In the genomic region with DNA sequence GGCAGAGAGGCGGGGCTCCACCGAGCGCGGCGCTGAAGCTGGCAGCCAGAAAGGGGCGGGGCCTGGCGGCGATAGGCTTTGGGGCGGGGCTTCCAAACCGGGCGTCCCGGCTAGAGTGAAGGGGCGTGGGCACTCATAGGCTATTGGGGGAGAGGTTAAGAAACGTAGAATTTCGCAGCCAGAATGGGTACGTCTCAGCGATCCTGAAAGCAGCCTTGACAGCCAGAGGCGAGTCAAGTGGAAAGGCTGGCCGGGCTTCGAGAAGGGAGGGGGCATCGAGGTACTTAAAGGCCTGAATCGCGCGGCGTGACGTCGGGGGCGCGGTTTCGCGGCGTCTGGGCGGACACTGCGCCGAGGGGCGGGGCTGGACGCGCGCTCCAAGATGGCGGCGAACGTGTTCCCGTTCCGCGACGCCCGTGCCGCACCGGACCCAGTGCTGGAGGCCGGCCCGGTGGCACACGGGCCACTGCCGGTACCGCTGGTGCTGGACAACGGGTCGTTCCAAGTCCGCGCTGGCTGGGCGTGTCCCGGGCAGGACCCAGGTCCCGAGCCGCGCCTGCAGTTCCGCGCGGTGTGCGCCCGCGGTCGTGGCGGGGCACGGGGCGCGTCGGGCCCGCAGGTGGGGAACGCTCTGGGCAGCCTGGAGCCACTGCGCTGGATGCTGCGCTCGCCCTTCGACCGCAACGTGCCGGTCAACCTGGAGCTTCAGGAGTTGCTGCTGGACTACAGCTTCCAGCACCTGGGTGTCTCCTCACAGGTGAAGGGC, we compare ENCODE assay signal across 8 cellular contexts. TPM values are rescaled to one million over a fixed set of nuclear protein-coding genes. Genes with fewer than 3 reads are reported as not detected.
A peak's percentile ranks its signal among the peaks of the same experiment; 100 is the strongest.
DNase-seq lines count a peak whose midpoint lies in the region; ATAC-seq, FAIRE-seq and TF ChIP-seq lines count a peak whose summit lies in the region.

TSS of gene ACTR5 (plus strand) at position 364 of the 766 bp plus-strand sequence. CDS start at position 383, 19 bp downstream.

- peak within 1 kb of the TSS; percentile 84 for H3K4me2 ChIP-seq in fibroblast of lung (ENCODE audit: extremely low read depth, insufficient read depth, low read length)

- TF ChIP-seq CTCF in LNCaP clone FGC (IDR thresholded peaks at IDR 0.05; ENCODE audit: control insufficient read depth, extremely low read depth, insufficient read depth), result no peak
- no peak for TF ChIP-seq CTCF in fibroblast of lung (conservative IDR thresholded peaks at IDR 0.05 in 1 of 2, IDR thresholded peaks at IDR 0.05 in 1 of 2; ENCODE audit: low read depth in 1 of 2, low read length in 2 of 2)

- H4K20me1 ChIP-seq in fibroblast of lung (ENCODE audit: control insufficient read depth, extremely low read depth, insufficient read depth, low read length), result no peaks in the 10 kb centered on the region

- H3K4me3 ChIP-seq in LNCaP clone FGC (ENCODE audit: low read depth, low read length) (peak within 1 kb of the TSS; percentile 83), fibroblast of lung (replicated peaks in 1 of 4; ENCODE audit: control extremely low read depth in 1 of 4, insufficient read depth in 1 of 4, low read depth in 3 of 4, low read length in 4 of 4) (peak within 1 kb of the TSS; percentile 71 to 92 (median 83))

- FAIRE-seq in H54 (lab: Jason Lieb, UNC), result no peak

- TF ChIP-seq POLR2A in H54 (IDR thresholded peaks at IDR 0.05; ENCODE audit: low read depth, low read length), result peak; percentile 95

- peak within 1 kb of the TSS; percentile 92 to 100 (median 100) for H3K27ac Mint-ChIP-seq in naive thymus-derived CD8-positive, alpha-beta T cell
- H3K27ac Mint-ChIP-seq in stimulated activated memory B cell treated with anti-CD40 and anti-IgM and Interleukin-4, amounts not matched to agents 10 μg/mL and 1 μg/mL and 100 μg/mL, for 72 hours, result peak within 1 kb of the TSS; percentile 91

- POLR2A ChIA-PET in naive thymus-derived CD8-positive, alpha-beta T cell (lab: Charles Lee), result interaction anchor here (0.8 to 3.0 kb wide), 7 partner anchors 17 to 275 kb away, joined by 3 to 17 read pairs (median 3); partner anchors contain the start of genes PPP1R16B and RALGAPB

- H2AFZ ChIP-seq in fibroblast of lung (ENCODE audit: low read length), result peak within 1 kb of the TSS; percentile 98

- peaks cover 1% of the 10 kb centered on the region for H3K36me3 ChIP-seq in fibroblast of lung (ENCODE audit: control insufficient read depth, insufficient read depth, low read length)

- H3K79me2 ChIP-seq in fibroblast of lung (ENCODE audit: control insufficient read depth, insufficient read depth, low read length), result no peaks in the 10 kb centered on the region

- H3K27me3 Mint-ChIP-seq in naive thymus-derived CD8-positive, alpha-beta T cell, result peaks cover 0 to 9% (median 4%) of the 10 kb centered on the region in 5 donors
- peaks cover 5% of the 10 kb centered on the region for H3K27me3 Mint-ChIP-seq in stimulated activated memory B cell treated with anti-CD40 and anti-IgM and Interleukin-4, amounts not matched to agents 10 μg/mL and 1 μg/mL and 100 μg/mL, for 72 hours

- H3K4me1 Mint-ChIP-seq in naive thymus-derived CD8-positive, alpha-beta T cell, result peaks cover 14 to 34% (median 27%) of the 10 kb centered on the region in 4 donors
- peaks cover 28% of the 10 kb centered on the region for H3K4me1 Mint-ChIP-seq in stimulated activated memory B cell treated with anti-CD40 and anti-IgM and Interleukin-4, amounts not matched to agents 10 μg/mL and 1 μg/mL and 100 μg/mL, for 72 hours

- no peaks in the 10 kb centered on the region for H3K27me3 ChIP-seq in fibroblast of lung (ENCODE audit: control insufficient read depth, insufficient read depth, low read length)

- no peaks in the 10 kb centered on the region for H3K9me3 Mint-ChIP-seq in naive thymus-derived CD8-positive, alpha-beta T cell
- H3K9me3 Mint-ChIP-seq in stimulated activated memory B cell treated with anti-CD40 and anti-IgM and Interleukin-4, amounts not matched to agents 10 μg/mL and 1 μg/mL and 100 μg/mL, for 72 hours, result no peaks in the 10 kb centered on the region

- H3K27ac ChIP-seq in fibroblast of lung (ENCODE audit: insufficient read depth, low read length), result peak within 1 kb of the TSS; percentile 86

- peak within 1 kb of the TSS; percentile 88 to 99 (median 98) for H3K4me3 Mint-ChIP-seq in naive thymus-derived CD8-positive, alpha-beta T cell
- peak within 1 kb of the TSS; percentile 86 for H3K4me3 Mint-ChIP-seq in stimulated activated memory B cell treated with anti-CD40 and anti-IgM and Interleukin-4, amounts not matched to agents 10 μg/mL and 1 μg/mL and 100 μg/mL, for 72 hours

- peak; percentile 85 to 88 for ATAC-seq in naive thymus-derived CD8-positive, alpha-beta T cell
- ATAC-seq in stimulated activated memory B cell treated with anti-CD40 and anti-IgM and Interleukin-4, amounts not matched to agents 10 μg/mL and 1 μg/mL and 100 μg/mL, for 72 hours, result peak; percentile 97

- H3K9ac ChIP-seq in fibroblast of lung (ENCODE audit: insufficient read depth, low read length), result peak within 1 kb of the TSS; percentile 76

- H3K4me1 ChIP-seq in fibroblast of lung (ENCODE audit: control insufficient read depth, extremely low read depth, insufficient read depth, low read length), result no peaks in the 10 kb centered on the region

- peak; percentile 86 for DNase-seq in EL
- DNase-seq in H54 (ENCODE audit: insufficient read length, low spot score), result peak; percentile 89
- DNase-seq in LNCaP clone FGC (ENCODE audit: low read depth), result peak; percentile 52
- peak; percentile 90 for DNase-seq in RPMI7951 (ENCODE audit: low read depth)
- DNase-seq in activated T-helper 1 cell treated with anti-CD3 and anti-CD28 coated beads, Interleukin-2, amount 50 U/mL, for 16 hours (ENCODE audit: low read depth in 1 of 2, low spot score in 1 of 2), result peak; percentile 94 to 95
- peak; percentile 83 to 88 for DNase-seq in fibroblast of lung (ENCODE audit: low read depth in 2 of 2)
- peak; percentile 93 to 99 (median 98) for DNase-seq in naive thymus-derived CD8-positive, alpha-beta T cell

- H3K9me3 ChIP-seq in fibroblast of lung (ENCODE audit: control insufficient read depth, insufficient read depth, low read depth, low read length), result no peaks in the 10 kb centered on the region

- H3K36me3 Mint-ChIP-seq in naive thymus-derived CD8-positive, alpha-beta T cell, result peaks cover 0 to 29% (median 2%) of the 10 kb centered on the region in 3 donors
- H3K36me3 Mint-ChIP-seq in stimulated activated memory B cell treated with anti-CD40 and anti-IgM and Interleukin-4, amounts not matched to agents 10 μg/mL and 1 μg/mL and 100 μg/mL, for 72 hours, result peaks cover 13% of the 10 kb centered on the region

RNA-seq across cellular contexts. Expression of gene ACTR5, which starts in this region (rescaled TPM):
- total RNA-seq in RPMI7951 (2014; rRNA removed; shearing (Covaris generic)), result 13.5 and 13.6 TPM in 2 replicates
- 5.9 and 7.2 TPM in 2 replicates for total RNA-seq in fibroblast of lung
- polyA plus RNA-seq in fibroblast of lung, result 4.4 and 4.9 TPM in 2 replicates
- polyA plus RNA-seq in fibroblast of lung (2012), result 3.0 and 4.4 TPM in 2 replicates
- polyA minus RNA-seq in fibroblast of lung (ENCODE audit: low replicate concordance), result 2.8 and 3.2 TPM in 2 replicates
- 10 to 100 TPM; 20.7 to 21.8 TPM for total RNA-seq in naive thymus-derived CD8-positive, alpha-beta T cell
- polyA plus RNA-seq in naive thymus-derived CD8-positive, alpha-beta T cell, result 10 to 100 TPM in 2 of 3 donors, 1 to 10 TPM in 1; 8.8 to 10.3 (median 10.2) TPM

Comparison
In these comparisons a context has a peak if more than half of its experiments do, and no peak if none do; other contexts are left out.
1. Peak in every context shown above with its lines: DNase-seq, ATAC-seq, H3K4me3 ChIP-seq and H3K27ac ChIP-seq.